Comparison of ENCODE assay signal across 12 cellular contexts in the genomic region with DNA sequence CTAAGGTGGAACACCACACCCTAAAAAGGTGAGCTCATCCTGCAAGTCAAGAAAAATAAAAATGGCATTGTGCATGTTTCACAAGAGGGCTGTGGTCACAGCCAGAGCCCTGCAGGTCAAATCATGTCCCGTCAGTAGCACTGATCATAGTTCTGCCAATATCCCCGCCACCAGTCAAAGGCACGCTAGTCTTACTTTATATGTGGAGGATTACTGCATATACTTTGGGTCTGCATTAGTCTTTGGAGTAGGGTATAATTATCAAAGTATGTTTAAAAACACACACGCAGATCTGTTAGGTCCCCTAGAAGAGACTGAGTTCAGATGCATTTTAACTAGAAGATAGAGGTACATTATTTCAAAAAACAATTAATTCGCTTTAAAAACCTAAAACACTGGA. TPM values are rescaled to one million over a fixed set of nuclear protein-coding genes. Genes with fewer than 3 reads are reported as not detected.
DNase-seq lines count a peak whose midpoint lies in the region; ATAC-seq and TF ChIP-seq lines count a peak whose summit lies in the region.
"Had no signal": no experiment of that assay in that cellular context is flagged by ENCODE, and none has a peak within 500 bp of the region (broad histone marks: within the 10 kb centered on the region; RNA-seq: fewer than 3 reads in every experiment).

No MANE protein-coding gene starts in this region.

- CTCF ChIA-PET in Panc1 (lab: Charles Lee) = interaction anchor here (1.7 kb wide), 1 partner anchor 102 kb away, joined by 3 read pairs; no protein-coding TSS in a partner anchor

- intact Hi-C loops in Panc1 (cut with micrococcal nuclease; ENCODE audit: unreplicated experiment) = loop anchor here (5.0 kb wide), 2 partner anchors 238 to 398 kb away; a partner anchor contains a TSS

- in situ Hi-C loops in Panc1 (cut with HindIII; ENCODE audit: low pct_unique_long_range_greater_than_20kb, low sequenced_read_pairs) = no loop called here

- H3K27me3 ChIP-seq in Panc1 (ENCODE audit: control insufficient read depth, insufficient read depth, low read length) = no peaks in the 10 kb centered on the region
- H3K27me3 ChIP-seq: SJSA1 had no signal

- peaks cover 32% of the 10 kb centered on the region for H3K4me1 ChIP-seq in Panc1 (ENCODE audit: control insufficient read depth, insufficient read depth, low read length)

- POLR2A ChIA-PET in Panc1 (lab: Charles Lee) = no interaction called here

- peak overlapping the region; percentile 87 to 90 for H3K4me3 ChIP-seq in Panc1 (ENCODE audit: low read depth in 2 of 2, low read length in 2 of 2)
- H3K4me3 ChIP-seq in foreskin fibroblast (ENCODE audit: low read depth in 1 of 2, low read length in 2 of 2) = peak overlapping the region; percentile 61 to 69
- H3K4me3 ChIP-seq in skin epidermis = peak overlapping the region; percentile 47 to 77 (median 62)

- no peak for ATAC-seq in Panc1
- no peak for ATAC-seq in GM21423 (IDR thresholded peaks at IDR 0.05; ENCODE audit: unreplicated experiment)

- no peak for TF ChIP-seq CTCF in Panc1 (IDR thresholded peaks at IDR 0.05)
- TF ChIP-seq CTCF in foreskin fibroblast (IDR thresholded peaks at IDR 0.05; ENCODE audit: low read depth, low read length) = no peak

- no peaks in the 10 kb centered on the region for H3K9me3 ChIP-seq in Panc1 (ENCODE audit: control insufficient read depth, insufficient read depth, low read depth, low read length)
- H3K9me3 ChIP-seq: SJSA1 had no signal

- peaks cover 12% of the 10 kb centered on the region for H3K36me3 ChIP-seq in Panc1 (ENCODE audit: control insufficient read depth, insufficient read depth, low read length)

- DNase-seq in NCI-H2107 treated with DMSO at 0.1 percent for 48 hours (lab: John Stamatoyannopoulos, UW; ENCODE audit: unreplicated experiment) = peak; percentile 43
- no peak for DNase-seq in NCI-H2107 (lab: John Stamatoyannopoulos, UW)
- DNase-seq in Panc1 (ENCODE audit: low read depth, low spot score) = no peak
- DNase-seq in foreskin fibroblast = no peak
- no peak for DNase-seq in activated gamma-delta T cell treated with Interleukin-2 at 50 U/mL for 16 hours
- no peak for DNase-seq in NCI-H1092 (lab: John Stamatoyannopoulos, UW)
- DNase-seq: amygdala; naive B cell; stimulated activated naive CD4-positive, alpha-beta T cell treated with Interleukin-2 at 50 U/mL for 16 hours had no signal

- H3K27ac ChIP-seq in Panc1 (ENCODE audit: low read length) (peak overlapping the region; percentile 98), skin epidermis (peak overlapping the region in 20 of 21 experiments; percentile 86 to 99 (median 94))
- H3K27ac ChIP-seq: SJSA1 had no signal

- BruUV-seq in Panc1 (replicated peaks; lab: Mats Ljungman, UMichigan) = TSS peak; percentile 72

RNA-seq across cellular contexts. Expression of a gene that starts 1.8 kb away (rescaled TPM):
- 348 TPM for total RNA-seq in Panc1 (2021; ENCODE audit: unreplicated experiment)
- polyA plus RNA-seq in Panc1 (2012; ENCODE audit: insufficient read length) = 249 TPM

RNA-seq across cellular contexts. Expression of a gene that starts 56.3 kb away (rescaled TPM):
- 1.5 TPM for total RNA-seq in Panc1 (2021; ENCODE audit: unreplicated experiment)
- polyA plus RNA-seq in Panc1 (2012; ENCODE audit: insufficient read length) = 0.48 TPM
- total RNA-seq: SJSA1 had no signal
